In genomic region chrX:39741904-39742303, GRCh38 we compare ENCODE assay signal across 11 cellular contexts.
"Had no signal": no experiment of that assay in that cellular context is flagged by ENCODE, and none has a peak within 500 bp of the region (broad histone marks: within the 10 kb centered on the region; RNA-seq: fewer than 3 reads in every experiment).

No MANE protein-coding gene starts in this region.

- H3K27ac ChIP-seq: GM23248 had no signal

- FAIRE-seq: H1, H54 had no signal

- H3K27ac Mint-ChIP-seq: GM23338, H9, HFFc6 had no signal

- ATAC-seq: GM23338, HCT116 had no signal

- H3K9me3 ChIP-seq: HAP-1 had no signal

- H3K4me3 ChIP-seq: GM23248, GM23338, HAP-1 had no signal

- H2AFZ ChIP-seq: GM23248, GM23338 had no signal

- H3K4me1 ChIP-seq: HAP-1 had no signal

- H3K36me3 ChIP-seq: HAP-1 had no signal

- H3K4me3 Mint-ChIP-seq: GM23338, H9, HFFc6 had no signal

- H3K4me2 ChIP-seq: GM23338 had no signal

- H3K9me3 Mint-ChIP-seq: GM23338, HFFc6 had no signal

- DNase-seq: GM23248, GOT3, H7, H9, HCEC 1CT, HFFc6 had no signal

- H3K9ac ChIP-seq: GM23248 had no signal
